Comparison of ENCODE assay signal across 8 cellular contexts in genomic region chr3:44439499-44440295, GRCh38. TPM values are rescaled to one million over a fixed set of nuclear protein-coding genes. Genes with fewer than 3 reads are reported as not detected.
DNase-seq lines count a peak whose midpoint lies in the region; ATAC-seq, FAIRE-seq and TF ChIP-seq lines count a peak whose summit lies in the region.

No MANE protein-coding gene starts in this region.

- peaks cover 5 to 23% of the 10 kb centered on the region in 2 donors for H3K36me3 Mint-ChIP-seq in activated naive CD4-positive, alpha-beta T cell treated with anti-CD3 and anti-CD28 coated beads, Interleukin-2, amount 50 U/mL, for 72 hours

- peak; percentile 97 for ATAC-seq in HG02852 (IDR thresholded peaks at IDR 0.05; ENCODE audit: unreplicated experiment)
- peak; percentile 94 to 96 for ATAC-seq in activated naive CD4-positive, alpha-beta T cell treated with anti-CD3 and anti-CD28 coated beads, Interleukin-2, amount 50 U/mL, for 72 hours

- H3K27ac Mint-ChIP-seq in activated naive CD4-positive, alpha-beta T cell treated with anti-CD3 and anti-CD28 coated beads, Interleukin-2, amount 50 U/mL, for 72 hours = peak overlapping the region; percentile 83 to 94

- FAIRE-seq in GM12891 (lab: Jason Lieb, UNC) (peak; percentile 98), HTR-8/SVneo (lab: Jason Lieb, UNC) (no peak)

- DNase-seq in GM12891 (ENCODE audit: insufficient read length, low spot score) = peak; percentile 48
- peak; percentile 100 for DNase-seq in SIG-M5 treated with dmso at 0.1 percent for 504 hours (lab: John Stamatoyannopoulos, UW; ENCODE audit: unreplicated experiment)
- peak; percentile 57 to 77 for DNase-seq in activated naive CD4-positive, alpha-beta T cell treated with anti-CD3 and anti-CD28 coated beads, Interleukin-2, amount 50 U/mL, for 72 hours (ENCODE audit: low spot score in 2 of 2)
- peak; percentile 92 for DNase-seq in iris pigment epithelial cell (ENCODE audit: low read depth)
- peak; percentile 53 to 54 for DNase-seq in stimulated activated CD4-positive, alpha-beta T cell treated with anti-CD3 and anti-CD28 coated beads, Interleukin-2, amount 100 ng/mL, for 48 hours
- DNase-seq in NCI-H446 treated with DMSO at 0.1 percent for 48 hours (lab: John Stamatoyannopoulos, UW) = no peak
- no peak for DNase-seq in HTR-8/SVneo (ENCODE audit: insufficient read length, low spot score)

- no peaks in the 10 kb centered on the region for H3K9me3 Mint-ChIP-seq in activated naive CD4-positive, alpha-beta T cell treated with anti-CD3 and anti-CD28 coated beads, Interleukin-2, amount 50 U/mL, for 72 hours

- peak; percentile 58; the same call in 1 of the 2 replicates for TF ChIP-seq POLR2A in GM12891 (IDR thresholded peaks at IDR 0.05; ENCODE audit: low read depth, low read length)

TF ChIP-seq in GM12891, 5 proteins besides CTCF, POLR2A, EP300 and RAD21:
- no peak for TF ChIP-seq PAX5 (IDR thresholded peaks at IDR 0.05; ENCODE audit: insufficient read depth, low read length, severe bottlenecking)
- peak; percentile 63 for TF ChIP-seq POU2F2 (IDR thresholded peaks at IDR 0.05; ENCODE audit: low read depth, low read length)
- peak; percentile 54; the same call in 1 of the 2 replicates for TF ChIP-seq TAF1 (IDR thresholded peaks at IDR 0.05; ENCODE audit: low read depth, low read length)
- TF ChIP-seq SPI1 (IDR thresholded peaks at IDR 0.05; ENCODE audit: low read depth, low read length) = peak; percentile 98
- peak; percentile 53; the same call in 1 of the 2 replicates for TF ChIP-seq POLR2AphosphoS5 (IDR thresholded peaks at IDR 0.05; ENCODE audit: low read depth, low read length)

RNA-seq across cellular contexts. Expression of gene ZNF445, which starts 37.8 kb away (rescaled TPM):
- 2.3 TPM for polyA plus RNA-seq in GM12891 (2012; ENCODE audit: low read depth, missing spikeins)
- 10 to 100 TPM in 1 of 2 donors, 1 to 10 TPM in 1; 9.5 to 20.9 TPM for total RNA-seq in activated naive CD4-positive, alpha-beta T cell treated with anti-CD3 and anti-CD28 coated beads, Interleukin-2, amount 50 U/mL, for 72 hours

Comparison
In these comparisons a context has a peak if more than half of its experiments do, and no peak if none do; other contexts are left out.
1. DNase-seq: peak in GM12891 (single experiment), SIG-M5 treated with dmso at 0.1 percent for 504 hours (single experiment), activated naive CD4-positive, alpha-beta T cell treated with anti-CD3 and anti-CD28 coated beads, Interleukin-2, amount 50 U/mL, for 72 hours (2 of 2), iris pigment epithelial cell (single experiment) and stimulated activated CD4-positive, alpha-beta T cell treated with anti-CD3 and anti-CD28 coated beads, Interleukin-2, amount 100 ng/mL, for 48 hours (2 of 2); none in NCI-H446 treated with DMSO at 0.1 percent for 48 hours (single experiment) and HTR-8/SVneo (single experiment).